8 cellular contexts compared by ENCODE assay signal in the genomic region with DNA sequence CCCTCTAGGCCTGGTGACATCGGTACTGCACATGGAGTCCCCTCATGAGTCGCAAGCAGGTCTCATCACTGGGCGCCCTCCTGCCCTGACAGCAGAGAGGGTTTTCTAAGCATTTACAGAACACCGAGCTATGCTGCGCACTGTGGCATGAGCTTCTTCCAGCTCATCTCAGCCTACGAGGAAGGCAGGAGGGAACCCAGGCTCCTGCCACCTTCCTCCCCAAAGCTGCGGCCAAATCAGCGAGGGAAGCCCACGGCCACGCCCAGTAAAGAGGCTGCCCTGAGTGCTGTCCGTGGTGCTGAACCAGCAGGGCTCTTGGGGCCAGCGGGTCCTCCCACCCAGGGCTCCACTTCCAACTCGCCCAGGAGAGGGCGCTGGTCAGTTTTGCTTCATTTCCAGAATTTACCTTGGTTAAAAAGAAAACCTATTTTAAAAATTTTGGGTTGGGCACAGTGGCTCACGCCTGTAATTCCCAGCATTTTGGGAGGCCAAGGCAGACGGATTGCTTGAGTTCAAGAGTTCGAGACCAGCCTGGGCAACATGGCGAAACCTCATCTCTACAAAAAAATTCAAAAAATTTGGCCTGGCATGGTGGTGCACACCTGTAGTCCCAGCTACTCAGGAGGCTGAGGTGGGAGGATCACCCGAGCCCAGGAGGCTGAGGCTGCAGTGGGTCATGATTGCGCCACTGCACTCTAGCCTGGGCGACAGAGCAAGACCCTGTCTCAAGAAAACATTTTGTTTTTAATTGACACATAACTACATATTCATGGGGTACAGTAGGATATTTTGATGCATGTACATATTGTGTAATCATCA. TPM values are rescaled to one million over a fixed set of nuclear protein-coding genes. Genes with fewer than 3 reads are reported as not detected.
DNase-seq lines count a peak whose midpoint lies in the region; ATAC-seq and TF ChIP-seq lines count a peak whose summit lies in the region.

No MANE protein-coding gene starts in this region.

- 49 to 65% methylated on average over 7 to 13 of the region's 21 CpGs for WGBS in esophagus squamous epithelium, 2 donors

- H3K4me1 Mint-ChIP-seq in natural killer cell, result no peaks in the 10 kb centered on the region

- H3K9me3 ChIP-seq in esophagus squamous epithelium, result no peaks in the 10 kb centered on the region

- no peak overlapping the region for H3K4me3 ChIP-seq in GM12875 (ENCODE audit: low read depth, low read length)
- H3K4me3 ChIP-seq in esophagus squamous epithelium, result no peak overlapping the region

- no peak for TF ChIP-seq POLR2A in esophagus squamous epithelium (IDR thresholded peaks at IDR 0.05)

- no peaks in the 10 kb centered on the region for H3K36me3 ChIP-seq in esophagus squamous epithelium

- H3K36me3 Mint-ChIP-seq in natural killer cell, result no peaks in the 10 kb centered on the region

- peaks cover 7 to 18% of the 10 kb centered on the region in 2 donors for H3K27me3 Mint-ChIP-seq in natural killer cell (ENCODE audit: low read depth in 2 of 2)

- no peak overlapping the region for H3K27ac ChIP-seq in esophagus squamous epithelium
- no peak overlapping the region for H3K27ac ChIP-seq in substantia nigra (ENCODE audit: low read depth, low read length, poor library complexity, severe bottlenecking)

- peak; percentile 76 for TF ChIP-seq CTCF in GM12875 (IDR thresholded peaks at IDR 0.05; ENCODE audit: borderline replicate concordance, insufficient read depth, low read depth, low read length)
- TF ChIP-seq CTCF in esophagus squamous epithelium (IDR thresholded peaks at IDR 0.05), result peak; percentile 37 to 87 (median 67)
- TF ChIP-seq CTCF in natural killer cell (IDR thresholded peaks at IDR 0.05), result peak; percentile 28

- no peak overlapping the region for H3K27ac Mint-ChIP-seq in natural killer cell

- H3K4me1 ChIP-seq in esophagus squamous epithelium, result no peaks in the 10 kb centered on the region

- H3K9me3 Mint-ChIP-seq in natural killer cell, result no peaks in the 10 kb centered on the region

- intact Hi-C loops in esophagus squamous epithelium (cut with DNase I) (loop anchor here (10.0 kb wide), 1 partner anchor 161 kb away; no protein-coding TSS in a partner anchor), natural killer cell (cut with micrococcal nuclease) (no loop called here)

- DNase-seq in A172 (ENCODE audit: low spot score), result peak; percentile 61
- peak; percentile 89 for DNase-seq in NOMO-1 treated with DMSO at 0.1 percent for 48 hours (lab: John Stamatoyannopoulos, UW; ENCODE audit: unreplicated experiment)
- peak; percentile 32 for DNase-seq in activated CD8-positive, alpha-beta memory T cell treated with anti-CD3 and anti-CD28 coated beads, Interleukin-2, amount 50 U/mL, for 4 hours
- DNase-seq in esophagus squamous epithelium (lab: John Stamatoyannopoulos, UW), result peak; percentile 2
- peak; percentile 30 for DNase-seq in natural killer cell
- DNase-seq in substantia nigra (lab: John Stamatoyannopoulos, UW), result peak in 41 of 49 donors; percentile 9 to 79 (median 56)

- ATAC-seq in natural killer cell, result peak; percentile 61 to 90 (median 87)
- no peak for ATAC-seq in HG03097 (IDR thresholded peaks at IDR 0.05; ENCODE audit: low FRiP score, unreplicated experiment)

- H3K27me3 ChIP-seq in esophagus squamous epithelium, result peaks cover 0 to 18% (median 0%) of the 10 kb centered on the region in 4 donors

- H3K4me3 Mint-ChIP-seq in natural killer cell, result no peak overlapping the region

RNA-seq across cellular contexts. Expression of gene PHF21B, which starts 34.2 kb away (rescaled TPM):
- not detected in 2 replicates for total RNA-seq in A172 (2014; rRNA removed; shearing (Covaris generic))
- total RNA-seq in esophagus squamous epithelium (under 1 TPM in 2 of 4 donors, not detected in 2; 0.04 to 0.19 TPM), natural killer cell (not detected)

Comparison
In these comparisons a context has a peak if more than half of its experiments do, and no peak if none do; other contexts are left out.
1. DNase-seq: peak in every context shown above with its lines; median percentile 89 in NOMO-1 treated with DMSO at 0.1 percent for 48 hours; 61 in A172; 56 in substantia nigra; 32 in activated CD8-positive, alpha-beta memory T cell treated with anti-CD3 and anti-CD28 coated beads, Interleukin-2, amount 50 U/mL, for 4 hours; 30 in natural killer cell; 2 in esophagus squamous epithelium.